4 cellular contexts compared by ENCODE assay signal in genomic region chr13:108195861-108196260, GRCh38.
"Had no signal": no experiment of that assay in that cellular context is flagged by ENCODE, and none has a peak within 500 bp of the region (broad histone marks: within the 10 kb centered on the region; RNA-seq: fewer than 3 reads in every experiment).

No MANE protein-coding gene starts in this region.

- DNase-seq: GOT3, H9 had no signal

- H3K27ac Mint-ChIP-seq: H9 had no signal

- H3K4me1 Mint-ChIP-seq: IgD-negative memory B cell had no signal

- H3K4me3 Mint-ChIP-seq: H9, IgD-negative memory B cell had no signal

- H3K27ac ChIP-seq: GM23248 had no signal
